8 cellular contexts compared by ENCODE assay signal in the genomic region with DNA sequence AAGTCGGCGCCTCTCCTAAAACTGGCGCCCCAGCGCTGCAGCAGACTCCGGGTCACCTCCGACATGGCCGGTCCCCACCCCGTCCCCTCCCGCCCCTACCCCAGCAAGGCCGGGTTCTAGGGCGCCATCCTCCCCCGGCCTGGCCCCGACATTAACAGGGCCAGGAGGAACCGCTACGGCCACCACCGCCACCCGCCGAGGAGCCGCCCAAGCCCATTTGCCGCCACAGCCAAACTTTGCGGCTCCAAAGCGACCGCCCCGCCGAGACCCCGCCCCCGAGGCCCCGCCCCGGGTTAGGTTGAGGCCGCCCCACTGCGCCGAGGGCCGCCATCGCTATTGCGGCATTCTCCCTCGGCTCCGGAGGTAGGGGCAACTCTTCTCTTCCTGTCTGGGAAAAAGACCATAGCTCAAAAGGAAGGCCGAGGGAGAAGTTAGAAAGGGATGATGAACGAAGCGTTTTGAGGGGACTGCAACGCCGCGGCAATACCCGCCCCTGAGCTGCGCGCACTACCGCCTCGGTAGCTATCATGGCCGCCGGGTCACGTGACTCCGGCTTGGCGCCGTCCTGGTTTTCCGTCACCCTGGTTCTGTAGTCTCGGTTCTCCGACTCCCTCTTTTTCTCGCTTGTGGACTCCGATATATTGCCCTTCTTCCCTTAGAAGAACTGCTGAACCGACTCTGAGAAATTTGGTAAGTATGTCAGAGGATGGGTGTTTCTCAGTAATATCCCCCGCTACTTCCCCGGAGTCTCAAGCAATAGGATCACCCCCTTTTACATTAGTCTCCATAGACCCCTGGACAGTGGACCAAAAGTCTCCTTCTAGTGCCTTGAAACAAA. TPM values are rescaled to one million over a fixed set of nuclear protein-coding genes. Genes with fewer than 3 reads are reported as not detected.
DNase-seq lines count a peak whose midpoint lies in the region; ATAC-seq and TF ChIP-seq lines count a peak whose summit lies in the region.

A gene with protein sequence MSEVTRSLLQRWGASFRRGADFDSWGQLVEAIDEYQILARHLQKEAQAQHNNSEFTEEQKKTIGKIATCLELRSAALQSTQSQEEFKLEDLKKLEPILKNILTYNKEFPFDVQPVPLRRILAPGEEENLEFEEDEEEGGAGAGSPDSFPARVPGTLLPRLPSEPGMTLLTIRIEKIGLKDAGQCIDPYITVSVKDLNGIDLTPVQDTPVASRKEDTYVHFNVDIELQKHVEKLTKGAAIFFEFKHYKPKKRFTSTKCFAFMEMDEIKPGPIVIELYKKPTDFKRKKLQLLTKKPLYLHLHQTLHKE (minus strand): TSS at position 239 of the 838 bp plus-strand sequence. CDS start 174 bp downstream, at position 65.
A gene with protein sequence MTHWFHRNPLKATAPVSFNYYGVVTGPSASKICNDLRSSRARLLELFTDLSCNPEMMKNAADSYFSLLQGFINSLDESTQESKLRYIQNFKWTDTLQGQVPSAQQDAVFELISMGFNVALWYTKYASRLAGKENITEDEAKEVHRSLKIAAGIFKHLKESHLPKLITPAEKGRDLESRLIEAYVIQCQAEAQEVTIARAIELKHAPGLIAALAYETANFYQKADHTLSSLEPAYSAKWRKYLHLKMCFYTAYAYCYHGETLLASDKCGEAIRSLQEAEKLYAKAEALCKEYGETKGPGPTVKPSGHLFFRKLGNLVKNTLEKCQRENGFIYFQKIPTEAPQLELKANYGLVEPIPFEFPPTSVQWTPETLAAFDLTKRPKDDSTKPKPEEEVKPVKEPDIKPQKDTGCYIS (plus strand): TSS at position 312 of the 838 bp plus-strand sequence. CDS start 3,136 bp downstream, outside the sequence.

- dilution Hi-C loops in mammary epithelial cell (cut with HindIII; ENCODE audit: low sequenced_read_pairs) = no loop called here

- H4K20me1 ChIP-seq in mammary epithelial cell (ENCODE audit: insufficient read depth, low read length) = no peaks in the 10 kb centered on the region

- peak; percentile 59 for DNase-seq in AG04450 (ENCODE audit: low read depth, low spot score)
- DNase-seq in NCI-H2227 treated with DMSO at 0.1 percent for 48 hours (lab: John Stamatoyannopoulos, UW) = peak; percentile 96
- peak; percentile 84 for DNase-seq in mammary epithelial cell
- peak; percentile 93 for DNase-seq in iPS-NIHi7 (ENCODE audit: extremely low spot score)
- DNase-seq in smooth muscle cell of the brain vasculature (ENCODE audit: low read depth, low spot score) = peak; percentile 57

- peaks cover 13% of the 10 kb centered on the region for H3K4me1 ChIP-seq in mammary epithelial cell (ENCODE audit: insufficient read depth, low read length)

- H3K9me3 ChIP-seq in AG04450 (ENCODE audit: control insufficient read depth, insufficient read depth, low read length) (peaks cover 2% of the 10 kb centered on the region; the same call in 1 of the 2 replicates), mammary epithelial cell (replicated peaks; ENCODE audit: insufficient read depth, low read length) (no peaks in the 10 kb centered on the region)

- TF ChIP-seq CTCF in AG04450 (IDR thresholded peaks at IDR 0.05; ENCODE audit: low read depth, low read length) (no peak), WI38 (IDR thresholded peaks at IDR 0.05; ENCODE audit: low read depth, low read length) (no peak), mammary epithelial cell (conservative IDR thresholded peaks at IDR 0.05 in 1 of 2, IDR thresholded peaks at IDR 0.05 in 1 of 2; ENCODE audit: extremely low read depth in 1 of 2, insufficient read depth in 1 of 2, low read depth in 1 of 2, low read length in 2 of 2) (no peak)

- POLR2A ChIA-PET in AG04450 (lab: Yijun Ruan, JAX) = interaction anchor here (0.5 to 1.5 kb wide), 6 partner anchors 9 to 699 kb away, joined by 3 to 5 read pairs (median 4); a partner anchor contains a TSS

- intact Hi-C loops in mammary epithelial cell (cut with micrococcal nuclease) = loop anchor here (1.0 to 5.0 kb wide), 2 partner anchors 70 to 247 kb away; no protein-coding TSS in a partner anchor

- peak within 1 kb of the TSS; percentile 93 for H3K4me2 ChIP-seq in mammary epithelial cell (ENCODE audit: insufficient read depth, low read depth, low read length)

- CTCF ChIA-PET in AG04450 (lab: Charles Lee) = interaction anchor here (0.6 to 1.5 kb wide), 2 partner anchors 74 to 417 kb away, joined by 4 to 5 read pairs; no protein-coding TSS in a partner anchor
- CTCF ChIA-PET in mammary epithelial cell (lab: Charles Lee; ENCODE audit: low non-redundant PET) = no interaction called here

- H3K79me2 ChIP-seq in mammary epithelial cell (ENCODE audit: insufficient read depth, low read length) = peaks cover 75% of the 10 kb centered on the region

- H3K27ac ChIP-seq in AG04450 (ENCODE audit: low read depth, low read length) (peak within 1 kb of the TSS; percentile 98), mammary epithelial cell (ENCODE audit: insufficient read depth, low read depth, low read length) (peak within 1 kb of the TSS; percentile 96)

- TSS peak; percentile 52 for BruUV-seq in mammary epithelial cell (replicated peaks; lab: Mats Ljungman, UMichigan)

- WGBS in mammary epithelial cell (ENCODE audit: low coverage, missing lambda C conversion rate) = 0% methylated on average over 11 of the region's 62 CpGs

- no peaks in the 10 kb centered on the region for H3K27me3 ChIP-seq in AG04450 (ENCODE audit: control insufficient read depth, insufficient read depth, low read length)
- H3K27me3 ChIP-seq in mammary epithelial cell (ENCODE audit: insufficient read depth, low read length) = no peaks in the 10 kb centered on the region

- peak within 1 kb of the TSS; percentile 94 for H3K9ac ChIP-seq in mammary epithelial cell (ENCODE audit: insufficient read depth, low read length)

- ATAC-seq in HG03175 (IDR thresholded peaks at IDR 0.05; ENCODE audit: unreplicated experiment) = peak; percentile 84

- H2AFZ ChIP-seq in mammary epithelial cell (ENCODE audit: low read depth, low read length) = peak within 1 kb of the TSS; percentile 96

- TF ChIP-seq POLR2A in GM18951 (IDR thresholded peaks at IDR 0.05; ENCODE audit: extremely low read depth, insufficient read depth, insufficient read length) = peak; percentile 44

- peaks cover 9% of the 10 kb centered on the region for H3K36me3 ChIP-seq in mammary epithelial cell (ENCODE audit: insufficient read depth, low read length)

- H3K4me3 ChIP-seq in AG04450 (ENCODE audit: low read depth, low read length) (peak within 1 kb of the TSS; percentile 99), WI38 (ENCODE audit: low read depth, low read length) (peak within 1 kb of the TSS; percentile 99), mammary epithelial cell (replicated peaks in 1 of 3; ENCODE audit: insufficient read depth in 1 of 3, low read depth in 2 of 3, low read length in 3 of 3) (peak within 1 kb of the TSS; percentile 57 to 93 (median 84))

- in situ Hi-C loops in GM18951 (cut with MboI; ENCODE audit: low sequenced_read_pairs, unreplicated experiment) (no loop called here), mammary epithelial cell (cut with MboI; ENCODE audit: low sequenced_read_pairs in 2 of 2) (no loop called here)

RNA-seq across cellular contexts. Expression of the first gene that starts in this region (rescaled TPM):
- polyA plus RNA-seq in AG04450 (2011; rRNA removed) (81.5 and 112 TPM in 2 replicates), mammary epithelial cell (46.9 TPM)
- polyA minus RNA-seq in AG04450 (2011; rRNA and poly(A)+ RNA removed) = 42.0 and 72.4 TPM in 2 replicates
- total RNA-seq in mammary epithelial cell = 10 to 100 TPM; 57.3 to 74.3 TPM
- polyA minus RNA-seq in mammary epithelial cell = 48.4 TPM

RNA-seq across cellular contexts. Expression of the second gene that starts in this region (rescaled TPM):
- polyA plus RNA-seq in AG04450 (2011; rRNA removed) (8.6 and 9.0 TPM in 2 replicates), mammary epithelial cell (4.7 TPM)
- polyA minus RNA-seq in AG04450 (2011; rRNA and poly(A)+ RNA removed) = 7.6 and 11.9 TPM in 2 replicates
- 10 to 100 TPM; 54.0 to 55.0 TPM for total RNA-seq in mammary epithelial cell
- polyA minus RNA-seq in mammary epithelial cell = 15.1 TPM

Comparison
In these comparisons a context has a peak if more than half of its experiments do, and no peak if none do; other contexts are left out.
1. Peak in every context shown above with its lines: DNase-seq, ATAC-seq, H3K4me3 ChIP-seq and H3K27ac ChIP-seq.